1 cellular context compared by ENCODE assay signal in genomic region chr2:47076126-47076506, GRCh38.
TF ChIP-seq lines count a peak whose summit lies in the region.

No MANE protein-coding gene starts in this region.

TF ChIP-seq in HepG2, 621 proteins besides CTCF, POLR2A, EP300 and RAD21 (continued from another document and continues in another):
- peak; percentile 1; the same call in 1 of the 2 replicates for TF ChIP-seq ZNF687 (CRISPR knock-in tag; IDR thresholded peaks at IDR 0.05)
- TF ChIP-seq RARA (CRISPR knock-in tag; IDR thresholded peaks at IDR 0.05) = no peak
- 0 out of 2 replicates have a peak, but pooled peaks have one; percentile 4 for TF ChIP-seq CHD2 (IDR thresholded peaks at IDR 0.05; ENCODE audit: low read depth, low read length)
- TF ChIP-seq DNMT3B (CRISPR knock-in tag; conservative IDR thresholded peaks at IDR 0.05) = no peak
- no peak for TF ChIP-seq POGZ (CRISPR knock-in tag; IDR thresholded peaks at IDR 0.05)
- TF ChIP-seq ATF1 (CRISPR knock-in tag; IDR thresholded peaks at IDR 0.05) = no peak
- TF ChIP-seq E2F5 (CRISPR knock-in tag; conservative IDR thresholded peaks at IDR 0.05) = no peak
- no peak for TF ChIP-seq ZHX1 (CRISPR knock-in tag; IDR thresholded peaks at IDR 0.05; ENCODE audit: low read depth)
- TF ChIP-seq KIAA2018 (CRISPR knock-in tag; IDR thresholded peaks at IDR 0.05; ENCODE audit: borderline replicate concordance) = no peak
- TF ChIP-seq HMGA1 (CRISPR knock-in tag; conservative IDR thresholded peaks at IDR 0.05) = no peak
- no peak for TF ChIP-seq GPBP1L1 (CRISPR knock-in tag; IDR thresholded peaks at IDR 0.05)
- no peak for TF ChIP-seq BRF2 (CRISPR knock-in tag; IDR thresholded peaks at IDR 0.05)
- no peak for TF ChIP-seq ZNF747 (CRISPR knock-in tag; IDR thresholded peaks at IDR 0.05; ENCODE audit: borderline replicate concordance)
- no peak for TF ChIP-seq ZNF275 (CRISPR knock-in tag; IDR thresholded peaks at IDR 0.05; ENCODE audit: borderline replicate concordance)
- TF ChIP-seq ZNF296 (CRISPR knock-in tag; conservative IDR thresholded peaks at IDR 0.05) = no peak
- TF ChIP-seq ZUFSP (CRISPR knock-in tag; IDR thresholded peaks at IDR 0.05; ENCODE audit: borderline replicate concordance) = no peak
- no peak for TF ChIP-seq FOXA3 (CRISPR knock-in tag; IDR thresholded peaks at IDR 0.05)
- TF ChIP-seq MYPOP (CRISPR knock-in tag; IDR thresholded peaks at IDR 0.05) = no peak
- TF ChIP-seq NCOR1 (IDR thresholded peaks at IDR 0.05; ENCODE audit: borderline replicate concordance, low read length) = no peak
- no peak for TF ChIP-seq ZBTB25 (CRISPR knock-in tag; IDR thresholded peaks at IDR 0.05)
- no peak for TF ChIP-seq ZNF253 (CRISPR knock-in tag; IDR thresholded peaks at IDR 0.05; ENCODE audit: borderline replicate concordance)
- no peak for TF ChIP-seq ZNF576 (CRISPR knock-in tag; IDR thresholded peaks at IDR 0.05)
- TF ChIP-seq ZNF430 (CRISPR knock-in tag; IDR thresholded peaks at IDR 0.05) = no peak
